In the genomic region with DNA sequence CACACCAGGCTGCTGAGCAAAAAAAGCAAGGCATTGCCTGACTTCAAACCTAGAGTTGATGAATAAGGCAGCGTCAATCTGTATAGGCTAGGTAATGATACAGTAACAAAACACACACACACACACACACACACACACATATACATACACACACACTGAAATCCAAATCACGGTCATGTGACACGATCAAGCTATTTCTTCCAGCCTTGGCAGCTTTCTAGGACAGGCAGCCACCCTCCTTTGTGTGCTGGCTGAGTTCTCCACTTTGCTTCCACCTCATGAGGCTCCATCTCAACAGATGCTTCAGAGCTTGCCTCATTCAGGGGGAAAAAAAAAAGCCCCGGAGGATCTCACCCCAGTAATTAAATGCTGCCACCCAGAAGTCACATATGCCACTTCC, we compare ENCODE assay signal across 5 cellular contexts.
DNase-seq lines count a peak whose midpoint lies in the region; ATAC-seq, FAIRE-seq and TF ChIP-seq lines count a peak whose summit lies in the region.
"Not testable (repeated sequence)": the region's sequence is repeated elsewhere in the genome, so short reads cannot be mapped to it uniquely, and the experiment has no call there.

No MANE protein-coding gene starts in this region.

- H3K27ac ChIP-seq in endothelial cell of umbilical vein (ENCODE audit: insufficient read depth, low read depth, low read length); psoas muscle; gastrocnemius medialis: not testable (repeated sequence)

- H3K27me3 ChIP-seq in endothelial cell of umbilical vein (ENCODE audit: control insufficient read depth in 2 of 2, insufficient read depth in 2 of 2, low read length in 2 of 2); psoas muscle (ENCODE audit: insufficient read depth in 3 of 3, low read length in 2 of 3); gastrocnemius medialis: not testable (repeated sequence)

- 61 to 83% (median 65%) methylated on average over 1 to 3 of the region's 4 CpGs for WGBS in psoas muscle, 3 donors

- H3K9me3 ChIP-seq in endothelial cell of umbilical vein (replicated peaks; ENCODE audit: control insufficient read depth, insufficient read depth, low read length); psoas muscle; gastrocnemius medialis: not testable (repeated sequence)

- ATAC-seq in Right ventricle myocardium inferior (peak; percentile 20), psoas muscle (peak; percentile 19 to 63 (median 30)), gastrocnemius medialis (peak; percentile 11 to 42)

- not testable (repeated sequence) for H3K4me1 ChIP-seq in endothelial cell of umbilical vein (ENCODE audit: control insufficient read depth, extremely low read depth, insufficient read depth, low read length); psoas muscle; gastrocnemius medialis

- not testable (repeated sequence) for H3K9me1 ChIP-seq in endothelial cell of umbilical vein (replicated peaks; ENCODE audit: control insufficient read depth, extremely low read depth, insufficient read depth, low read length)

- H3K36me3 ChIP-seq in endothelial cell of umbilical vein (ENCODE audit: control insufficient read depth in 2 of 2, extremely low read depth in 1 of 2, insufficient read depth in 2 of 2, low read length in 2 of 2); psoas muscle (ENCODE audit: insufficient read depth in 1 of 2, low read depth in 1 of 2); gastrocnemius medialis: not testable (repeated sequence)

- not testable (repeated sequence) for BruUV-seq in endothelial cell of umbilical vein (replicated peaks; lab: Mats Ljungman, UMichigan)

- dilution Hi-C loops in endothelial cell of umbilical vein (cut with MboI; ENCODE audit: extremely low pct_ligation_motif_present, low sequenced_read_pairs) = not testable (repeated sequence)

- in situ Hi-C loops in gastrocnemius medialis (cut with MboI; ENCODE audit: low sequenced_read_pairs in 4 of 4) = not testable (repeated sequence)

- CTCF ChIA-PET in endothelial cell of umbilical vein (lab: Charles Lee) = not testable (repeated sequence)

- TF ChIP-seq POLR2A in endothelial cell of umbilical vein (IDR thresholded peaks at IDR 0.05; ENCODE audit: low read depth, low read length); gastrocnemius medialis (IDR thresholded peaks at IDR 0.05): not testable (repeated sequence)

- intact Hi-C loops in endothelial cell of umbilical vein (cut with micrococcal nuclease); Right ventricle myocardium inferior (cut with DNase I); psoas muscle (cut with DNase I); gastrocnemius medialis (cut with DNase I; ENCODE audit: low total_unique reads): not testable (repeated sequence)

- not testable (repeated sequence) for H2AFZ ChIP-seq in endothelial cell of umbilical vein (ENCODE audit: low read depth, low read length)

- H3K4me2 ChIP-seq in endothelial cell of umbilical vein (ENCODE audit: insufficient read depth, low read length) = not testable (repeated sequence)

- H3K9ac ChIP-seq in endothelial cell of umbilical vein (replicated peaks; ENCODE audit: extremely low read depth, insufficient read depth, low read length) = not testable (repeated sequence)

- not testable (repeated sequence) for H3K4me3 ChIP-seq in endothelial cell of umbilical vein (replicated peaks in 1 of 3; ENCODE audit: insufficient read depth in 1 of 3, low read depth in 1 of 3, low read length in 3 of 3); psoas muscle; gastrocnemius medialis

- DNase-seq in NCI-H2171 treated with DMSO at 0.1 percent for 48 hours (lab: John Stamatoyannopoulos, UW) = peak; percentile 27
- DNase-seq in endothelial cell of umbilical vein (ENCODE audit: low read depth, low spot score); Right ventricle myocardium inferior (ENCODE audit: missing footprints); psoas muscle; gastrocnemius medialis: not testable (repeated sequence)

- FAIRE-seq in endothelial cell of umbilical vein (lab: Jason Lieb, UNC) = peak; percentile 55

- not testable (repeated sequence) for H3K79me2 ChIP-seq in endothelial cell of umbilical vein (ENCODE audit: control insufficient read depth, insufficient read depth, low read length)

- POLR2A ChIA-PET in endothelial cell of umbilical vein (lab: Charles Lee) = not testable (repeated sequence)

- H4K20me1 ChIP-seq in endothelial cell of umbilical vein (replicated peaks; ENCODE audit: control insufficient read depth, extremely low read depth, insufficient read depth, low read length) = not testable (repeated sequence)

- not testable (repeated sequence) for TF ChIP-seq CTCF in endothelial cell of umbilical vein (IDR thresholded peaks at IDR 0.05; ENCODE audit: extremely low read depth in 1 of 2, insufficient read depth in 1 of 2, low read depth in 1 of 2, low read length in 2 of 2); psoas muscle (IDR thresholded peaks at IDR 0.05); gastrocnemius medialis (IDR thresholded peaks at IDR 0.05 in 4 of 5, conservative IDR thresholded peaks at IDR 0.05 in 1 of 5)
